Comparison of ENCODE assay signal across 8 cellular contexts in the genomic region with DNA sequence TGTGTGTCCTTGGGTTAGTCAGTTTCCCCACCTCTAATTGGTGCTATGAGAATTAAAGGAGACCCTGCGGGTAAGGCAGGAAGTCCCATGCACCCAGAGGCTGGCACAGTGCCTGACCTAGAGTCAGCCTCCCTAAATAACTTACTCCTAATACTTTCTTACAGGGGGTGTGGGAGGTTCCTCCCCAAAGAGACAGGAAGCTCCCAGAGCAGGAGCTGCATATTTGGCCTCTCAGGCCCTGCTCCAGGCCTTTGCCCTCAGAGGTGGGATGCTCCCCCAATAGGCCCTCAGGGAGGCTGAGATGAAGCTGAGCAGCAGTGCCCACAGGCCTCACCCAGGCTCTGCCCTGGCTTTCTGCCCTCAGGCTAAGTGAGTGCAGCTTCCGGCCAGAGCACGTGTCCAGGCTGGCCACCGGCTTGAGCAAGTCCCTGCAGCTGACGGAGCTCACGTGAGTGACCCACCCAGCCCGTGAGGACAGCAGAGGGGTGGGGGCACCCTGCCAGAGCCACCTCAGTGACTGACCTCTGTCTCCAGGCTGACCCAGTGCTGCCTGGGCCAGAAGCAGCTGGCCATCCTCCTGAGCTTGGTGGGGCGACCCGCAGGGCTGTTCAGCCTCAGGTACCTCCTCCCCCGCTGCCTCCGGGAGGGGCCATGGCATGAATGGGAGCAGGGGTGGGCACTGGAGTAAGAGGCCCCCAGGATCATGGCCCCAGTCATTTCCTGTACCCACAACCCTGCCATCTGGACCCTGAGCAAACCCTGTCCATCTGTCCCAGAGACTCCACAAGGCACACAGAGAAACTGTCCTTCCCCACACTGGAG. TPM values are rescaled to one million over a fixed set of nuclear protein-coding genes. Genes with fewer than 3 reads are reported as not detected.
DNase-seq lines count a peak whose midpoint lies in the region; ATAC-seq and TF ChIP-seq lines count a peak whose summit lies in the region.

No MANE protein-coding gene starts in this region.

- peak overlapping the region; percentile 3 for H3K27ac ChIP-seq in foreskin keratinocyte

- ATAC-seq in SK-N-SH treated with all-trans-retinoic acid at 6 μM for 48 hours (peak; percentile 81), foreskin keratinocyte (peak; percentile 82), HG02981 (IDR thresholded peaks at IDR 0.05; ENCODE audit: unreplicated experiment) (no peak)

- no peaks in the 10 kb centered on the region for H3K27me3 ChIP-seq in foreskin keratinocyte

- DNase-seq in H4 (ENCODE audit: low spot score) (peak; percentile 76), foreskin keratinocyte (peak; percentile 25 to 62), retinal pigment epithelial cell (ENCODE audit: low read depth) (peak; percentile 33), SKM-1 (lab: John Stamatoyannopoulos, UW; ENCODE audit: unreplicated experiment) (no peak), NOMO-1 treated with DMSO at 0.1 percent for 48 hours (lab: John Stamatoyannopoulos, UW; ENCODE audit: unreplicated experiment) (no peak)
- no peak for DNase-seq in stimulated activated naive CD4-positive, alpha-beta T cell (lab: John Stamatoyannopoulos, UW)

- no peaks in the 10 kb centered on the region for H3K4me1 ChIP-seq in foreskin keratinocyte

- TF ChIP-seq CTCF in foreskin keratinocyte (conservative IDR thresholded peaks at IDR 0.05) = no peak
- no peak for TF ChIP-seq CTCF in retinal pigment epithelial cell (conservative IDR thresholded peaks at IDR 0.05; ENCODE audit: low read depth, low read length)

- H3K4me3 ChIP-seq in retinal pigment epithelial cell (ENCODE audit: low read length) = no peak overlapping the region

TF ChIP-seq in SK-N-SH treated with all-trans-retinoic acid at 6 μM for 48 hours, 23 proteins besides CTCF, POLR2A, EP300 and RAD21:
- TF ChIP-seq OSR1 (CRISPR knock-in tag; IDR thresholded peaks at IDR 0.05) = no peak
- 0 out of 2 replicates have a peak, but pooled peaks have one; percentile 8 for TF ChIP-seq BACH2 (CRISPR knock-in tag; IDR thresholded peaks at IDR 0.05; ENCODE audit: borderline replicate concordance)
- TF ChIP-seq, protein P1, sequence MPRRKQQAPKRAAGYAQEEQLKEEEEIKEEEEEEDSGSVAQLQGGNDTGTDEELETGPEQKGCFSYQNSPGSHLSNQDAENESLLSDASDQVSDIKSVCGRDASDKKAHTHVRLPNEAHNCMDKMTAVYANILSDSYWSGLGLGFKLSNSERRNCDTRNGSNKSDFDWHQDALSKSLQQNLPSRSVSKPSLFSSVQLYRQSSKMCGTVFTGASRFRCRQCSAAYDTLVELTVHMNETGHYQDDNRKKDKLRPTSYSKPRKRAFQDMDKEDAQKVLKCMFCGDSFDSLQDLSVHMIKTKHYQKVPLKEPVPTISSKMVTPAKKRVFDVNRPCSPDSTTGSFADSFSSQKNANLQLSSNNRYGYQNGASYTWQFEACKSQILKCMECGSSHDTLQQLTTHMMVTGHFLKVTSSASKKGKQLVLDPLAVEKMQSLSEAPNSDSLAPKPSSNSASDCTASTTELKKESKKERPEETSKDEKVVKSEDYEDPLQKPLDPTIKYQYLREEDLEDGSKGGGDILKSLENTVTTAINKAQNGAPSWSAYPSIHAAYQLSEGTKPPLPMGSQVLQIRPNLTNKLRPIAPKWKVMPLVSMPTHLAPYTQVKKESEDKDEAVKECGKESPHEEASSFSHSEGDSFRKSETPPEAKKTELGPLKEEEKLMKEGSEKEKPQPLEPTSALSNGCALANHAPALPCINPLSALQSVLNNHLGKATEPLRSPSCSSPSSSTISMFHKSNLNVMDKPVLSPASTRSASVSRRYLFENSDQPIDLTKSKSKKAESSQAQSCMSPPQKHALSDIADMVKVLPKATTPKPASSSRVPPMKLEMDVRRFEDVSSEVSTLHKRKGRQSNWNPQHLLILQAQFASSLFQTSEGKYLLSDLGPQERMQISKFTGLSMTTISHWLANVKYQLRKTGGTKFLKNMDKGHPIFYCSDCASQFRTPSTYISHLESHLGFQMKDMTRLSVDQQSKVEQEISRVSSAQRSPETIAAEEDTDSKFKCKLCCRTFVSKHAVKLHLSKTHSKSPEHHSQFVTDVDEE (CRISPR knock-in tag; IDR thresholded peaks at IDR 0.05) = peak; percentile 65; the same call in 1 of the 2 replicates
- TF ChIP-seq, protein P2, sequence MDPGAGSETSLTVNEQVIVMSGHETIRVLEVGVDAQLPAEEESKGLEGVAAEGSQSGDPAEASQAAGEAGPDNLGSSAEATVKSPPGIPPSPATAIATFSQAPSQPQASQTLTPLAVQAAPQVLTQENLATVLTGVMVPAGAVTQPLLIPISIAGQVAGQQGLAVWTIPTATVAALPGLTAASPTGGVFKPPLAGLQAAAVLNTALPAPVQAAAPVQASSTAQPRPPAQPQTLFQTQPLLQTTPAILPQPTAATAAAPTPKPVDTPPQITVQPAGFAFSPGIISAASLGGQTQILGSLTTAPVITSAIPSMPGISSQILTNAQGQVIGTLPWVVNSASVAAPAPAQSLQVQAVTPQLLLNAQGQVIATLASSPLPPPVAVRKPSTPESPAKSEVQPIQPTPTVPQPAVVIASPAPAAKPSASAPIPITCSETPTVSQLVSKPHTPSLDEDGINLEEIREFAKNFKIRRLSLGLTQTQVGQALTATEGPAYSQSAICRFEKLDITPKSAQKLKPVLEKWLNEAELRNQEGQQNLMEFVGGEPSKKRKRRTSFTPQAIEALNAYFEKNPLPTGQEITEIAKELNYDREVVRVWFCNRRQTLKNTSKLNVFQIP (CRISPR knock-in tag; IDR thresholded peaks at IDR 0.05; ENCODE audit: borderline replicate concordance, low read depth) = no peak
- no peak for TF ChIP-seq ARNTL (CRISPR knock-in tag; IDR thresholded peaks at IDR 0.05; ENCODE audit: borderline replicate concordance, low read depth)
- TF ChIP-seq ZFP3 (CRISPR knock-in tag; IDR thresholded peaks at IDR 0.05) = peak; percentile 83; the same call in 1 of the 2 replicates
- no peak for TF ChIP-seq ZFP30 (CRISPR knock-in tag; IDR thresholded peaks at IDR 0.05)
- no peak for TF ChIP-seq ESRRG (CRISPR knock-in tag; IDR thresholded peaks at IDR 0.05)
- peak; percentile 25; the same call in 1 of the 2 replicates for TF ChIP-seq ISL1 (CRISPR knock-in tag; IDR thresholded peaks at IDR 0.05)
- no peak for TF ChIP-seq RARB (CRISPR knock-in tag; IDR thresholded peaks at IDR 0.05)
- TF ChIP-seq SNAI2 (CRISPR knock-in tag; IDR thresholded peaks at IDR 0.05) = peak; percentile 52; the same call in 1 of the 2 replicates
- TF ChIP-seq CSDC2 (CRISPR knock-in tag; IDR thresholded peaks at IDR 0.05) = no peak
- TF ChIP-seq, protein P3, sequence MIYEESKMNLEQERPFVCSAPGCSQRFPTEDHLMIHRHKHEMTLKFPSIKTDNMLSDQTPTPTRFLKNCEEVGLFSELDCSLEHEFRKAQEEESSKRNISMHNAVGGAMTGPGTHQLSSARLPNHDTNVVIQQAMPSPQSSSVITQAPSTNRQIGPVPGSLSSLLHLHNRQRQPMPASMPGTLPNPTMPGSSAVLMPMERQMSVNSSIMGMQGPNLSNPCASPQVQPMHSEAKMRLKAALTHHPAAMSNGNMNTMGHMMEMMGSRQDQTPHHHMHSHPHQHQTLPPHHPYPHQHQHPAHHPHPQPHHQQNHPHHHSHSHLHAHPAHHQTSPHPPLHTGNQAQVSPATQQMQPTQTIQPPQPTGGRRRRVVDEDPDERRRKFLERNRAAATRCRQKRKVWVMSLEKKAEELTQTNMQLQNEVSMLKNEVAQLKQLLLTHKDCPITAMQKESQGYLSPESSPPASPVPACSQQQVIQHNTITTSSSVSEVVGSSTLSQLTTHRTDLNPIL (CRISPR knock-in tag; IDR thresholded peaks at IDR 0.05; ENCODE audit: low read depth) = no peak
- no peak for TF ChIP-seq PPARA (CRISPR knock-in tag; IDR thresholded peaks at IDR 0.05; ENCODE audit: borderline replicate concordance)
- no peak for TF ChIP-seq TCF4 (CRISPR knock-in tag; IDR thresholded peaks at IDR 0.05; ENCODE audit: borderline replicate concordance)
- TF ChIP-seq GLIS3 (CRISPR knock-in tag; IDR thresholded peaks at IDR 0.05) = no peak
- TF ChIP-seq ZNF565 (CRISPR knock-in tag; conservative IDR thresholded peaks at IDR 0.05; ENCODE audit: low read depth) = no peak
- TF ChIP-seq, protein P4, sequence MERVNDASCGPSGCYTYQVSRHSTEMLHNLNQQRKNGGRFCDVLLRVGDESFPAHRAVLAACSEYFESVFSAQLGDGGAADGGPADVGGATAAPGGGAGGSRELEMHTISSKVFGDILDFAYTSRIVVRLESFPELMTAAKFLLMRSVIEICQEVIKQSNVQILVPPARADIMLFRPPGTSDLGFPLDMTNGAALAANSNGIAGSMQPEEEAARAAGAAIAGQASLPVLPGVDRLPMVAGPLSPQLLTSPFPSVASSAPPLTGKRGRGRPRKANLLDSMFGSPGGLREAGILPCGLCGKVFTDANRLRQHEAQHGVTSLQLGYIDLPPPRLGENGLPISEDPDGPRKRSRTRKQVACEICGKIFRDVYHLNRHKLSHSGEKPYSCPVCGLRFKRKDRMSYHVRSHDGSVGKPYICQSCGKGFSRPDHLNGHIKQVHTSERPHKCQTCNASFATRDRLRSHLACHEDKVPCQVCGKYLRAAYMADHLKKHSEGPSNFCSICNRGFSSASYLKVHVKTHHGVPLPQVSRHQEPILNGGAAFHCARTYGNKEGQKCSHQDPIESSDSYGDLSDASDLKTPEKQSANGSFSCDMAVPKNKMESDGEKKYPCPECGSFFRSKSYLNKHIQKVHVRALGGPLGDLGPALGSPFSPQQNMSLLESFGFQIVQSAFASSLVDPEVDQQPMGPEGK (CRISPR knock-in tag; IDR thresholded peaks at IDR 0.05; ENCODE audit: borderline replicate concordance) = no peak

RNA-seq across cellular contexts. Expression of a gene that starts 31.1 kb away (rescaled TPM):
- 34.5 and 39.2 TPM in 2 replicates for total RNA-seq in H4 (2014; rRNA removed; shearing (Covaris generic))
- total RNA-seq in foreskin keratinocyte = 22.9 and 23.5 TPM in 2 replicates
- 30.5 and 33.6 TPM in 2 replicates for polyA plus RNA-seq in foreskin keratinocyte

Comparison
In these comparisons a context has a peak if more than half of its experiments do, and no peak if none do; other contexts are left out.
1. DNase-seq: peak in H4 (single experiment), foreskin keratinocyte (2 of 2) and retinal pigment epithelial cell (single experiment); none in SKM-1 (single experiment), NOMO-1 treated with DMSO at 0.1 percent for 48 hours (single experiment) and stimulated activated naive CD4-positive, alpha-beta T cell (0 of 6).